ENCODE assay signal across 23 cellular contexts in genomic region chr6:131840936-131841583, GRCh38. TPM values are rescaled to one million over a fixed set of nuclear protein-coding genes. Genes with fewer than 3 reads are reported as not detected.
DNase-seq lines count a peak whose midpoint lies in the region; TF ChIP-seq lines count a peak whose summit lies in the region.
"Had no signal": no experiment of that assay in that cellular context is flagged by ENCODE, and none has a peak within 500 bp of the region (broad histone marks: within the 10 kb centered on the region; RNA-seq: fewer than 3 reads in every experiment).

No MANE protein-coding gene starts in this region.

- no peak overlapping the region for H3K4me2 ChIP-seq in hepatocyte

- H3K27me3 Mint-ChIP-seq in nephron progenitor cell (ENCODE audit: low read depth, poor library complexity) (no peaks in the 10 kb centered on the region), endothelial cell (ENCODE audit: unreplicated experiment) (peaks cover 1% of the 10 kb centered on the region)

- H3K4me1 Mint-ChIP-seq in nephron progenitor cell (no peaks in the 10 kb centered on the region), endothelial cell (ENCODE audit: unreplicated experiment) (no peaks in the 10 kb centered on the region)
- H3K4me1 Mint-ChIP-seq: CD4-positive, CD25-positive, alpha-beta regulatory T cell; IgD-negative memory B cell had no signal

- no peak overlapping the region for H2AFZ ChIP-seq in hepatocyte
- H2AFZ ChIP-seq: GM23248 had no signal

- peak overlapping the region; percentile 77 for H3K27ac ChIP-seq in SJCRH30
- no peak overlapping the region for H3K27ac ChIP-seq in tibial nerve
- H3K27ac ChIP-seq in hepatocyte: no peak overlapping the region
- H3K27ac ChIP-seq: GM23248, RWPE1 had no signal

- H3K36me3 ChIP-seq in SJCRH30 (no peaks in the 10 kb centered on the region; the same call in none of the 2 replicates), tibial nerve (no peaks in the 10 kb centered on the region), hepatocyte (replicated peaks; ENCODE audit: insufficient read depth, low read depth) (no peaks in the 10 kb centered on the region)
- H3K36me3 ChIP-seq: BE2C, MG63 had no signal

- DNase-seq in Caki2 (ENCODE audit: low read depth) (peak; percentile 57), SJCRH30 (peak in 1 of 2 experiments; percentile 19), left kidney (ENCODE audit: low read depth, low spot score) (peak; percentile 12), nephron progenitor cell (no peak), germinal center (ENCODE audit: low spot score) (no peak), tibial nerve (ENCODE audit: low spot score in 2 of 2) (no peak), hepatocyte (ENCODE audit: low spot score) (no peak), endothelial cell (ENCODE audit: low spot score) (no peak)
- DNase-seq: BE2C; CD4-positive, CD25-positive, alpha-beta regulatory T cell; COR-L47; EL; GM23248; Karpas-422; MG63; NCI-H1092 treated with DMSO at 0.1 percent for 48 hours; NCI-H2227 treated with DMSO at 0.1 percent for 48 hours; NCI-H510A treated with DMSO at 0.1 percent for 48 hours; NCI-H774; SIG-M5 had no signal

- TF ChIP-seq POLR2A in tibial nerve (IDR thresholded peaks at IDR 0.05): no peak

- H3K9me3 Mint-ChIP-seq in nephron progenitor cell (no peaks in the 10 kb centered on the region), endothelial cell (ENCODE audit: unreplicated experiment) (no peaks in the 10 kb centered on the region)
- H3K9me3 Mint-ChIP-seq: IgD-negative memory B cell had no signal

- no peaks in the 10 kb centered on the region for H3K9me3 ChIP-seq in SJCRH30 (replicated peaks)
- no peaks in the 10 kb centered on the region for H3K9me3 ChIP-seq in tibial nerve
- no peaks in the 10 kb centered on the region for H3K9me3 ChIP-seq in hepatocyte (ENCODE audit: low read depth)
- H3K9me3 ChIP-seq: BE2C, MG63 had no signal

- H3K4me1 ChIP-seq in SJCRH30 (peaks cover 47% of the 10 kb centered on the region), tibial nerve (no peaks in the 10 kb centered on the region), hepatocyte (ENCODE audit: insufficient read depth) (no peaks in the 10 kb centered on the region)
- H3K4me1 ChIP-seq: BE2C had no signal

- TF ChIP-seq CTCF in nephron progenitor cell (IDR thresholded peaks at IDR 0.05) (no peak), tibial nerve (IDR thresholded peaks at IDR 0.05) (no peak), hepatocyte (IDR thresholded peaks at IDR 0.05; ENCODE audit: poor library complexity) (no peak), endothelial cell (IDR thresholded peaks at IDR 0.05; ENCODE audit: unreplicated experiment) (no peak)

- H3K4me3 Mint-ChIP-seq in nephron progenitor cell: no peak overlapping the region
- H3K4me3 Mint-ChIP-seq in endothelial cell (ENCODE audit: unreplicated experiment): no peak overlapping the region
- H3K4me3 Mint-ChIP-seq: CD4-positive, CD25-positive, alpha-beta regulatory T cell; IgD-negative memory B cell had no signal

- H3K9me2 ChIP-seq in hepatocyte (replicated peaks; ENCODE audit: insufficient read depth): no peaks in the 10 kb centered on the region

- in situ Hi-C loops in Caki2 (cut with HindIII; ENCODE audit: low pct_unique_long_range_greater_than_20kb, low sequenced_read_pairs): no loop called here

- 85 to 89% methylated on average over 5 of the region's 5 CpGs for WGBS in tibial nerve, 2 donors
- WGBS in hepatocyte (ENCODE audit: low lambda C conversion rate, missing lambda C conversion rate): 84% methylated on average over 5 of the region's 5 CpGs

- H3K79me2 ChIP-seq in hepatocyte: peaks cover 17% of the 10 kb centered on the region

- no peaks in the 10 kb centered on the region for H4K20me1 ChIP-seq in hepatocyte (ENCODE audit: insufficient read depth, poor library complexity, severe bottlenecking)

- peak overlapping the region; percentile 29 for H3K27ac Mint-ChIP-seq in nephron progenitor cell
- H3K27ac Mint-ChIP-seq in endothelial cell (ENCODE audit: unreplicated experiment): no peak overlapping the region
- H3K27ac Mint-ChIP-seq: CD4-positive, CD25-positive, alpha-beta regulatory T cell; IgD-negative memory B cell had no signal

- H3K4me3 ChIP-seq in SJCRH30 (no peak overlapping the region), tibial nerve (no peak overlapping the region), hepatocyte (no peak overlapping the region)
- H3K4me3 ChIP-seq: GM12878, GM23248, MG63 had no signal

- H3K27me3 ChIP-seq in SJCRH30: no peaks in the 10 kb centered on the region
- H3K27me3 ChIP-seq in tibial nerve: no peaks in the 10 kb centered on the region
- H3K27me3 ChIP-seq in hepatocyte: no peaks in the 10 kb centered on the region
- H3K27me3 ChIP-seq: MG63 had no signal

- no peak for TF ChIP-seq EP300 in tibial nerve (IDR thresholded peaks at IDR 0.05)

- H3K36me3 Mint-ChIP-seq in nephron progenitor cell (ENCODE audit: low read depth) (no peaks in the 10 kb centered on the region), endothelial cell (ENCODE audit: low read depth, unreplicated experiment) (no peaks in the 10 kb centered on the region)
- H3K36me3 Mint-ChIP-seq: CD4-positive, CD25-positive, alpha-beta regulatory T cell; IgD-negative memory B cell had no signal

RNA-seq across cellular contexts. Expression of gene ENPP1, which starts 33.2 kb away (rescaled TPM):
- 2.6 and 2.8 TPM in 2 replicates for total RNA-seq in Caki2 (2014; rRNA removed; shearing (Covaris generic); ENCODE audit: low replicate concordance)
- total RNA-seq in SJCRH30 (2014; rRNA removed; shearing (Covaris generic)): 30.4 and 34.0 TPM in 2 replicates
- total RNA-seq in tibial nerve (10 to 100 TPM; 11.8 to 22.8 (median 18.7) TPM), hepatocyte (86.9 and 91.4 TPM in 2 replicates), endothelial cell (ENCODE audit: unreplicated experiment) (32.4 TPM)
- 74.7 and 81.5 TPM in 2 replicates for polyA plus RNA-seq in hepatocyte
- total RNA-seq: CD4-positive, CD25-positive, alpha-beta regulatory T cell had no signal

Comparison
In these comparisons a context has a peak if more than half of its experiments do, and no peak if none do; other contexts are left out.
1. DNase-seq: peak in Caki2 (single experiment) and left kidney (single experiment); none in nephron progenitor cell (single experiment), germinal center (single experiment), tibial nerve (0 of 2), hepatocyte (single experiment) and endothelial cell (single experiment).